18 cellular contexts compared by ENCODE assay signal in the genomic region with DNA sequence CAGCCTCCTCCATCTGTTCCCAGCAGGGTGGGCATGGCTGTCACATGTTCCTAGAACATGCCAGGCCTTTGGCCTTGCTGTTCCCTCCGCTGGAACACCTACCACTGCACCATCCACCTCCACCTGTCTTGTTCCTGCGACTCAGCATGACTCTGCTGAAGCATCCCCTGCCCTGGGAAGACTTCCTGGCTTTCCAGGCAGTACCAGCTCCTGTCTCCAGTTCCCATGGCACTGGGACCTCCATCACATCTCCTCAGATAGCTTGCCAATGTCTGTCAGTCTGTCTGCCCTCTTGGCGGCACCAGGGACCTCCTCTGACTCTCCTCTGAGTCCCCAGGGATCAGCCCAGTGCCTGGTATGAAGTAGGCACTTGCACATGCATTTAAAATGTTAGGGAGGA. TPM values are rescaled to one million over a fixed set of nuclear protein-coding genes. Genes with fewer than 3 reads are reported as not detected.
DNase-seq lines count a peak whose midpoint lies in the region; ATAC-seq, FAIRE-seq and TF ChIP-seq lines count a peak whose summit lies in the region.
"Had no signal": no experiment of that assay in that cellular context is flagged by ENCODE, and none has a peak within 500 bp of the region (broad histone marks: within the 10 kb centered on the region; RNA-seq: fewer than 3 reads in every experiment).

No MANE protein-coding gene starts in this region.

- H3K9me3 ChIP-seq in colonic mucosa, result no peaks in the 10 kb centered on the region
- H3K9me3 ChIP-seq in mucosa of descending colon, result no peaks in the 10 kb centered on the region
- H3K9me3 ChIP-seq: right lobe of liver had no signal

- intact Hi-C loops in colonic mucosa (cut with DNase I) (loop anchor here (5.0 kb wide), 1 partner anchor 36 kb away; a partner anchor contains a TSS), mucosa of descending colon (cut with DNase I, micrococcal nuclease) (no loop called here)

- ATAC-seq in mucosa of descending colon (peak; percentile 23), HG03520 (IDR thresholded peaks at IDR 0.05; ENCODE audit: unreplicated experiment) (no peak)

- TF ChIP-seq POLR2A in GM12891 (IDR thresholded peaks at IDR 0.05; ENCODE audit: low read depth, low read length), result no peak

- H3K27me3 ChIP-seq in colonic mucosa (no peaks in the 10 kb centered on the region), brain microvascular endothelial cell (replicated peaks) (no peaks in the 10 kb centered on the region)
- H3K27me3 ChIP-seq: right lobe of liver had no signal

- TF ChIP-seq CTCF in colonic mucosa (IDR thresholded peaks at IDR 0.05) (no peak), mucosa of descending colon (IDR thresholded peaks at IDR 0.05) (no peak), brain microvascular endothelial cell (IDR thresholded peaks at IDR 0.05; ENCODE audit: low read depth, low read length, missing control alignments) (no peak)

- FAIRE-seq in GM12891 (lab: Jason Lieb, UNC), result no peak
- FAIRE-seq: TTC549 had no signal

- in situ Hi-C loops in brain microvascular endothelial cell (cut with HindIII; ENCODE audit: low pct_ligation_motif_present, low sequenced_read_pairs), result no loop called here

- H3K4me1 ChIP-seq in colonic mucosa, result peaks cover 22% of the 10 kb centered on the region
- peaks cover 33% of the 10 kb centered on the region for H3K4me1 ChIP-seq in mucosa of descending colon (ENCODE audit: low read depth)

- no peaks in the 10 kb centered on the region for H3K36me3 ChIP-seq in colonic mucosa
- no peaks in the 10 kb centered on the region for H3K36me3 ChIP-seq in mucosa of descending colon (ENCODE audit: low read depth)
- H3K36me3 ChIP-seq in brain microvascular endothelial cell (replicated peaks), result no peaks in the 10 kb centered on the region
- H3K36me3 ChIP-seq: right lobe of liver had no signal

- DNase-seq in GM12891 (ENCODE audit: insufficient read length, low spot score) (peak; percentile 1), colonic mucosa (no peak), mucosa of descending colon (peak in 1 of 3 donors; percentile 32), brain microvascular endothelial cell (no peak)
- DNase-seq in activated CD8-positive, alpha-beta memory T cell treated with anti-CD3 and anti-CD28 coated beads, Interleukin-2, amount 50 U/mL, for 48 hours, result no peak
- DNase-seq: activated CD4-positive, alpha-beta memory T cell treated with anti-CD3 and anti-CD28 coated beads for 36 hours; activated effector memory CD4-positive, alpha-beta T cell treated with Interleukin-2 at 50 U/mL for 16 hours; effector CD8-positive, alpha-beta T cell; foreskin fibroblast; Karpas-422; mesendoderm; NCI-H1436 treated with DMSO at 0.1 percent for 48 hours; NCI-H446 treated with DMSO at 0.1 percent for 48 hours had no signal

- peak overlapping the region in 1 of 2 donors; percentile 76 for H3K9ac ChIP-seq in colonic mucosa (ENCODE audit: low read depth in 2 of 2, low read length in 2 of 2)

- H3K27ac ChIP-seq in colonic mucosa (peak overlapping the region; percentile 59), brain microvascular endothelial cell (no peak overlapping the region)
- H3K27ac ChIP-seq: right lobe of liver, SK-N-MC had no signal

- H3K4me3 ChIP-seq in colonic mucosa (no peak overlapping the region), mucosa of descending colon (no peak overlapping the region), brain microvascular endothelial cell (ENCODE audit: low read depth, low read length) (no peak overlapping the region)
- H3K4me3 ChIP-seq: right lobe of liver, SK-N-MC had no signal

TF ChIP-seq in GM12891, 5 proteins besides CTCF, POLR2A, EP300 and RAD21:
- TF ChIP-seq PAX5 (IDR thresholded peaks at IDR 0.05; ENCODE audit: insufficient read depth, low read length, severe bottlenecking) (no peak), SPI1 (IDR thresholded peaks at IDR 0.05; ENCODE audit: low read depth, low read length) (no peak), TAF1 (IDR thresholded peaks at IDR 0.05; ENCODE audit: low read depth, low read length) (no peak), POU2F2 (IDR thresholded peaks at IDR 0.05; ENCODE audit: low read depth, low read length) (no peak), POLR2AphosphoS5 (IDR thresholded peaks at IDR 0.05; ENCODE audit: low read depth, low read length) (no peak)

RNA-seq across cellular contexts. Expression of a gene that starts 15.7 kb away (rescaled TPM):
- polyA plus RNA-seq in GM12891 (2012; ENCODE audit: low read depth, missing spikeins), result 1.7 TPM
- total RNA-seq in colonic mucosa (10 to 100 TPM; 16.0 to 25.9 TPM), mucosa of descending colon (10 to 100 TPM; 15.5 to 23.5 (median 23.2) TPM)

RNA-seq across cellular contexts. Expression of a gene that starts 22.7 kb away (rescaled TPM):
- not detected for polyA plus RNA-seq in GM12891 (2012; ENCODE audit: low read depth, missing spikeins)
- total RNA-seq in colonic mucosa (1 to 10 TPM in 1 of 2 donors, under 1 TPM in 1; 0.72 to 1.8 TPM), mucosa of descending colon (under 1 TPM; 0.13 to 0.78 (median 0.72) TPM)
- total RNA-seq: activated CD4-positive, alpha-beta memory T cell treated with anti-CD3 and anti-CD28 coated beads for 36 hours; OCI-LY7 had no signal

RNA-seq across cellular contexts. Expression of a gene that starts 29.3 kb away (rescaled TPM):
- 2.7 TPM for polyA plus RNA-seq in GM12891 (2012; ENCODE audit: low read depth, missing spikeins)
- total RNA-seq in colonic mucosa, result 1 to 10 TPM; 1.4 to 4.0 TPM
- 10 to 100 TPM in 1 of 3 donors, 1 to 10 TPM in 2; 1.3 to 11.6 (median 1.3) TPM for total RNA-seq in mucosa of descending colon

RNA-seq across cellular contexts. Expression of a gene that starts 38.2 kb away (rescaled TPM):
- 140 TPM for polyA plus RNA-seq in GM12891 (2012; ENCODE audit: low read depth, missing spikeins)
- total RNA-seq in colonic mucosa (100 to 1,000 TPM; 105 to 146 TPM), mucosa of descending colon (10 to 100 TPM; 72.5 to 78.1 (median 76.5) TPM)

RNA-seq across cellular contexts. Expression of a gene that starts 39.3 kb away (rescaled TPM):
- polyA plus RNA-seq in GM12891 (2012; ENCODE audit: low read depth, missing spikeins), result 11.6 TPM
- 100 to 1,000 TPM; 407 to 525 TPM for total RNA-seq in colonic mucosa
- 100 to 1,000 TPM; 180 to 566 (median 456) TPM for total RNA-seq in mucosa of descending colon
